8 cellular contexts compared by ENCODE assay signal in the genomic region with DNA sequence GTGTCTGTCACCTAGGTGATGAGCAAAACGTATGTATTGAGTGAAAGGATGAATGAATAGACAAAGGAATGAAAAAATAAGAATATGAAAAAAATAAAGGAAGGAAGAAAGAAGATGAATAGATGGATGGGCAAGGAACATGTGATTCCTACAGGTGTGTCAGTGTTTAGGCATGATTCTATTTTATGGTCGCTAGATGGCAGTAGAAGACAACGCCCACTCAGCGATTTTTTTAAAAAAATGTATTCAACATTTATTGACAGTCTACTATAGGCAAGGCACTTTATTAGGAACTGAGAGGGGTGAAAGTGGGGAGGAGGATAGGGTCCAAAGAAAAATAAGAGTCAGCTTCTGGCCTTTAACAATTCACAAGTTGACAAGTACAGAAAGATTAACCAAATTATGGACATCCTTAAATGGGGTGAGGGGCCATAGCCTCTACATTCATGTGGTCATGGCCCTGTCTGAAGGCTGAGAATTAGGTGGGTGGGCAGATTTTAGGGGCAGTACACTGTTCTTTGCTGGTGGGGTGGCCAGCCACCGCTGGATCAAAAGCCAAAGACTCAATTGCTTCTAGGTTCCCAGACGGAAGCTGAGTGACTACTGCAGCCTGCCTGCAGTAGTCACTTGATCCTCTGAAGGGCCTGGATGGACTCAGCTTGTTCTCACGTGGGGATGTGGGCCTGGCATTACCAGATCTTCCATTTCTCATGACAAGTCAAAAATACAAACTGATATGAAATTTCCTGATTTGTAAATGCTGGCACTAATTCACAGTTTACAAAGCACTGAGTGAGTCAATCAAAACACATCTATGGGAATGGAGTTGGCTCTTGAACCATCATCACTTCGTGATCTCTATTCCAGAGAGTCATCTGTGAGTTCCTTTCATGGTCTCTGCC.
DNase-seq lines count a peak whose midpoint lies in the region; ATAC-seq and TF ChIP-seq lines count a peak whose summit lies in the region.

No MANE protein-coding gene starts in this region.

- peak; percentile 46 to 58 for DNase-seq in cardiac muscle cell (ENCODE audit: low read depth in 1 of 2, low spot score in 1 of 2)
- DNase-seq in left cardiac atrium, result no peak
- peak; percentile 24 for DNase-seq in MV-4-11 (lab: John Stamatoyannopoulos, UW)
- peak; percentile 71 for DNase-seq in adipocyte (ENCODE audit: low read depth)
- DNase-seq in left kidney (ENCODE audit: low read depth, low spot score), result peak; percentile 31
- no peak for DNase-seq in activated CD4-positive, alpha-beta memory T cell treated with anti-CD3 and anti-CD28 coated beads, Interleukin-2, amount 10 ng/mL, durations not matched to agents 7 days and 5 days

- POLR2A ChIA-PET in activated CD4-positive, alpha-beta memory T cell treated with anti-CD3 and anti-CD28 coated beads, Interleukin-2, amount 10 ng/mL, durations not matched to agents 7 days and 5 days (lab: Charles Lee), result no interaction called here

- CTCF ChIA-PET in activated CD4-positive, alpha-beta memory T cell treated with anti-CD3 and anti-CD28 coated beads, Interleukin-2, amount 10 ng/mL, durations not matched to agents 7 days and 5 days (lab: Charles Lee), result interaction anchor here (0.7 to 7.3 kb wide), 17 partner anchors 9 to 1084 kb away, joined by 3 to 92 read pairs (median 4); no protein-coding TSS in a partner anchor

- H3K4me1 Mint-ChIP-seq in activated CD4-positive, alpha-beta memory T cell treated with anti-CD3 and anti-CD28 coated beads, Interleukin-2, amount 10 ng/mL, durations not matched to agents 7 days and 5 days, result peaks cover 26% of the 10 kb centered on the region

- H3K9me3 ChIP-seq in cardiac muscle cell (ENCODE audit: low read depth), result no peaks in the 10 kb centered on the region
- H3K9me3 ChIP-seq in adipocyte (ENCODE audit: control insufficient read depth, low read length), result no peaks in the 10 kb centered on the region

- no peak overlapping the region for H3K27ac ChIP-seq in cardiac muscle cell

- H3K36me3 ChIP-seq in cardiac muscle cell (no peaks in the 10 kb centered on the region), adipocyte (ENCODE audit: control insufficient read depth, insufficient read depth, low read length, severe bottlenecking) (no peaks in the 10 kb centered on the region)

- H3K27me3 ChIP-seq in cardiac muscle cell (peaks cover 5% of the 10 kb centered on the region), adipocyte (replicated peaks; ENCODE audit: control insufficient read depth, insufficient read depth, low read length) (no peaks in the 10 kb centered on the region)

- no peak overlapping the region for H3K27ac Mint-ChIP-seq in activated CD4-positive, alpha-beta memory T cell treated with anti-CD3 and anti-CD28 coated beads, Interleukin-2, amount 10 ng/mL, durations not matched to agents 7 days and 5 days

- peak; percentile 67 for TF ChIP-seq CTCF in cardiac muscle cell (IDR thresholded peaks at IDR 0.05; ENCODE audit: low read depth, low read length)

- no peak overlapping the region for H3K4me3 Mint-ChIP-seq in activated CD4-positive, alpha-beta memory T cell treated with anti-CD3 and anti-CD28 coated beads, Interleukin-2, amount 10 ng/mL, durations not matched to agents 7 days and 5 days

- ATAC-seq in left cardiac atrium (no peak), HG02938 (IDR thresholded peaks at IDR 0.05; ENCODE audit: unreplicated experiment) (no peak), HG03571 (IDR thresholded peaks at IDR 0.05; ENCODE audit: unreplicated experiment) (no peak)

- H3K4me1 ChIP-seq in cardiac muscle cell (ENCODE audit: low read depth), result no peaks in the 10 kb centered on the region
- peaks cover 23% of the 10 kb centered on the region for H3K4me1 ChIP-seq in adipocyte (ENCODE audit: control insufficient read depth, insufficient read depth, low read length)

- no peak overlapping the region for H3K9ac ChIP-seq in adipocyte (ENCODE audit: low read length)

- intact Hi-C loops in left cardiac atrium (cut with DNase I), result loop anchor here (10.0 kb wide), 2 partner anchors 672 to 682 kb away; no protein-coding TSS in a partner anchor

- H3K36me3 Mint-ChIP-seq in activated CD4-positive, alpha-beta memory T cell treated with anti-CD3 and anti-CD28 coated beads, Interleukin-2, amount 10 ng/mL, durations not matched to agents 7 days and 5 days (ENCODE audit: low read depth), result no peaks in the 10 kb centered on the region

- H3K4me3 ChIP-seq in cardiac muscle cell, result no peak overlapping the region
- H3K4me3 ChIP-seq in adipocyte (ENCODE audit: low read length), result no peak overlapping the region

- peaks cover 69% of the 10 kb centered on the region for H3K27me3 Mint-ChIP-seq in activated CD4-positive, alpha-beta memory T cell treated with anti-CD3 and anti-CD28 coated beads, Interleukin-2, amount 10 ng/mL, durations not matched to agents 7 days and 5 days

- no peaks in the 10 kb centered on the region for H3K9me3 Mint-ChIP-seq in activated CD4-positive, alpha-beta memory T cell treated with anti-CD3 and anti-CD28 coated beads, Interleukin-2, amount 10 ng/mL, durations not matched to agents 7 days and 5 days

Comparison
In these comparisons a context has a peak if more than half of its experiments do, and no peak if none do; other contexts are left out.
1. DNase-seq: peak in cardiac muscle cell (2 of 2), MV-4-11 (single experiment), adipocyte (single experiment) and left kidney (single experiment); none in left cardiac atrium (single experiment) and activated CD4-positive, alpha-beta memory T cell treated with anti-CD3 and anti-CD28 coated beads, Interleukin-2, amount 10 ng/mL, durations not matched to agents 7 days and 5 days (single experiment).